ENCODE assay signal across 14 cellular contexts in the genomic region with DNA sequence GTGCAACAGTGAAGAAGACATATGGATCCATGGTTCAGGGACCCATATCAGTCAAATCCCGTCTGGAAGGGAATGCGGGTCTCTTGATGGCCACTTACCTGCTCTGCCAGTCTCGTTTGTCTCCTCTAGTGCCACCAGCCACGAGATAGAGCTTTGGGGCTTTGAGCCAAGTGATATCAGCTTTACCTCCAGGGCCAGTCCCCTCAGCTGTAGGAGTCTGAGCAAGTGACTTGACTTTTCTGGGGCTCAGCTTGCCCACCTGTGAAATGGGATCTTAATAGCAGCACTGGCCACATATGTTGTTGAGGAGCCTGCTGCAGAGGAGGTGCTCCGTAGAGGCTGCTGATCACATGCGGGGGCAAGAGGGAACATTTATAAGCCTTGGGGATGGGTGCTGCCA. TPM values are rescaled to one million over a fixed set of nuclear protein-coding genes. Genes with fewer than 3 reads are reported as not detected.
DNase-seq lines count a peak whose midpoint lies in the region; ATAC-seq and TF ChIP-seq lines count a peak whose summit lies in the region.
"Had no signal": no experiment of that assay in that cellular context is flagged by ENCODE, and none has a peak within 500 bp of the region (broad histone marks: within the 10 kb centered on the region; RNA-seq: fewer than 3 reads in every experiment).

No MANE protein-coding gene starts in this region.

- H3K36me3 ChIP-seq in OCI-LY3 (replicated peaks; ENCODE audit: low read depth, low read length) (no peaks in the 10 kb centered on the region), gastrocnemius medialis (no peaks in the 10 kb centered on the region), left lung (no peaks in the 10 kb centered on the region)

- peaks cover 47% of the 10 kb centered on the region for H3K4me1 ChIP-seq in OCI-LY3 (ENCODE audit: low read length)
- H3K4me1 ChIP-seq in gastrocnemius medialis: peaks cover 16 to 34% of the 10 kb centered on the region in 2 donors
- peaks cover 4 to 61% of the 10 kb centered on the region in 2 donors for H3K4me1 ChIP-seq in left lung

- DNase-seq in NCI-H82 (lab: John Stamatoyannopoulos, UW) (peak; percentile 4), NCI-H82 treated with DMSO at 0.1 percent for 48 hours (lab: John Stamatoyannopoulos, UW; ENCODE audit: unreplicated experiment) (no peak), epithelial cell of proximal tubule (ENCODE audit: low read depth) (no peak), gastrocnemius medialis (no peak), middle frontal gyrus (ENCODE audit: extremely low spot score, low spot score) (no peak), left lung (no peak)
- no peak for DNase-seq in NK-92 treated with Interleukin-12 subunit alpha and Interleukin-12 subunit beta, amount 100 ng/mL, for 24 hours (lab: John Stamatoyannopoulos, UW)
- DNase-seq: activated CD8-positive, alpha-beta memory T cell treated with anti-CD3 and anti-CD28 coated beads for 24 hours; HCEC 1CT; NCI-H1694 treated with DMSO at 0.1 percent for 48 hours had no signal

- H3K27ac ChIP-seq in OCI-LY3 (ENCODE audit: low read length): no peak overlapping the region
- H3K27ac ChIP-seq in gastrocnemius medialis: peak overlapping the region; percentile 82 to 91 (median 88)
- peak overlapping the region in 1 of 2 donors; percentile 78 for H3K27ac ChIP-seq in left lung

- H3K4me3 ChIP-seq in OCI-LY3 (ENCODE audit: low read length): no peak overlapping the region
- H3K4me3 ChIP-seq in epithelial cell of proximal tubule (ENCODE audit: low read depth, low read length): peak overlapping the region; percentile 79
- H3K4me3 ChIP-seq in gastrocnemius medialis: no peak overlapping the region
- H3K4me3 ChIP-seq in left lung: no peak overlapping the region
- H3K4me3 ChIP-seq: hepatocyte had no signal

- no peak overlapping the region for H2AFZ ChIP-seq in OCI-LY3 (ENCODE audit: low read depth, low read length)

- H3K27me3 ChIP-seq in OCI-LY3 (ENCODE audit: low read depth, low read length) (peaks cover 8% of the 10 kb centered on the region; the same call in 1 of the 2 replicates), gastrocnemius medialis (no peaks in the 10 kb centered on the region), left lung (no peaks in the 10 kb centered on the region)
- H3K27me3 ChIP-seq: hepatocyte had no signal

- in situ Hi-C loops in gastrocnemius medialis (cut with MboI; ENCODE audit: low sequenced_read_pairs in 4 of 4): loop anchor here in 1 of 4 donors (25.0 kb wide), 1 partner anchor 392 kb away; no protein-coding TSS in a partner anchor

- peak overlapping the region; percentile 95; the same call in 1 of the 2 replicates for H3K4me2 ChIP-seq in OCI-LY3 (ENCODE audit: low read length)

- ATAC-seq in gastrocnemius medialis (no peak), left lung (no peak)

- TF ChIP-seq CTCF in OCI-LY3 (IDR thresholded peaks at IDR 0.05; ENCODE audit: low read depth, low read length) (no peak), epithelial cell of proximal tubule (conservative IDR thresholded peaks at IDR 0.05; ENCODE audit: low read depth, low read length) (no peak), gastrocnemius medialis (IDR thresholded peaks at IDR 0.05 in 4 of 5, conservative IDR thresholded peaks at IDR 0.05 in 1 of 5) (no peak), left lung (IDR thresholded peaks at IDR 0.05) (no peak)

- TF ChIP-seq POLR2A in gastrocnemius medialis (IDR thresholded peaks at IDR 0.05): no peak

- H3K9me3 ChIP-seq in OCI-LY3 (ENCODE audit: insufficient read depth, low read length): no peaks in the 10 kb centered on the region
- H3K9me3 ChIP-seq in gastrocnemius medialis: no peaks in the 10 kb centered on the region
- no peaks in the 10 kb centered on the region for H3K9me3 ChIP-seq in left lung

- no peaks in the 10 kb centered on the region for H4K20me1 ChIP-seq in OCI-LY3 (ENCODE audit: insufficient read depth, low read length)

- intact Hi-C loops in gastrocnemius medialis (cut with DNase I; ENCODE audit: low total_unique reads) (no loop called here), left lung (cut with DNase I) (no loop called here)

- H3K9ac ChIP-seq in OCI-LY3 (ENCODE audit: low read length): no peak overlapping the region

- no peaks in the 10 kb centered on the region for H3K79me2 ChIP-seq in OCI-LY3 (ENCODE audit: low read length)
- H3K79me2 ChIP-seq: hepatocyte had no signal

RNA-seq across cellular contexts. Expression of a gene that starts 1.2 kb away (rescaled TPM):
- total RNA-seq in epithelial cell of proximal tubule (0.80 and 2.0 TPM in 2 replicates), gastrocnemius medialis (under 1 TPM; 0.19 to 0.89 (median 0.62) TPM), left lung (10 to 100 TPM; 10.6 to 19.0 TPM)
- total RNA-seq: A673, OCI-LY7 had no signal
